In genomic region chr6:37535701-37536461, GRCh38 we compare ENCODE assay signal across 8 cellular contexts. TPM values are rescaled to one million over a fixed set of nuclear protein-coding genes. Genes with fewer than 3 reads are reported as not detected.
DNase-seq lines count a peak whose midpoint lies in the region; ATAC-seq and TF ChIP-seq lines count a peak whose summit lies in the region.
"Had no signal": no experiment of that assay in that cellular context is flagged by ENCODE, and none has a peak within 500 bp of the region (broad histone marks: within the 10 kb centered on the region; RNA-seq: fewer than 3 reads in every experiment).

No MANE protein-coding gene starts in this region.

- H3K4me1 ChIP-seq in HUES6 (ENCODE audit: control insufficient read depth, insufficient read depth, low read length) (peaks cover 9% of the 10 kb centered on the region), body of pancreas (peaks cover 15% of the 10 kb centered on the region), mucosa of stomach (ENCODE audit: control insufficient read depth, insufficient read depth, low read length) (no peaks in the 10 kb centered on the region)

- no peak overlapping the region for H3K27ac ChIP-seq in HUES6 (ENCODE audit: low read depth, low read length)
- no peak overlapping the region for H3K27ac ChIP-seq in body of pancreas
- H3K27ac ChIP-seq: PC-9 had no signal

- H3K9me3 ChIP-seq in HUES6 (ENCODE audit: control insufficient read depth, insufficient read depth, low read depth, low read length) (no peaks in the 10 kb centered on the region), body of pancreas (no peaks in the 10 kb centered on the region), mucosa of stomach (ENCODE audit: control insufficient read depth, low read length) (no peaks in the 10 kb centered on the region)

- H3K27me3 ChIP-seq in HUES6 (ENCODE audit: control insufficient read depth, insufficient read depth, low read length) (peaks cover 72% of the 10 kb centered on the region), body of pancreas (peaks cover 0 to 16% of the 10 kb centered on the region in 2 donors), mucosa of stomach (ENCODE audit: control insufficient read depth, insufficient read depth, low read length) (peaks cover 69% of the 10 kb centered on the region)

- peak; percentile 42 for ATAC-seq in body of pancreas
- ATAC-seq in HG03196 (IDR thresholded peaks at IDR 0.05; ENCODE audit: unreplicated experiment), result no peak
- no peak for ATAC-seq in HG03175 (IDR thresholded peaks at IDR 0.05; ENCODE audit: unreplicated experiment)

- TF ChIP-seq POLR2A in body of pancreas (IDR thresholded peaks at IDR 0.05), result no peak

- H3K9ac ChIP-seq in HUES6 (ENCODE audit: low read length) (no peak overlapping the region), mucosa of stomach (ENCODE audit: low read length) (no peak overlapping the region)

- WGBS in body of pancreas, 2 donors, result 5% methylated on average over 8 to 51 of the region's 54 CpGs

- DNase-seq in GM12864 (ENCODE audit: low read depth) (no peak), body of pancreas (peak in 3 of 4 donors; percentile 13 to 40 (median 23)), NOMO-1 (lab: John Stamatoyannopoulos, UW; ENCODE audit: unreplicated experiment in 2 of 2) (no peak)

- TF ChIP-seq CTCF in GM12864 (IDR thresholded peaks at IDR 0.05; ENCODE audit: low read depth, low read length, missing control alignments), result peak; percentile 15
- no peak for TF ChIP-seq CTCF in body of pancreas (IDR thresholded peaks at IDR 0.05)

- no peak overlapping the region for H3K4me3 ChIP-seq in GM12864 (ENCODE audit: low read depth, low read length)
- peak overlapping the region; percentile 67 for H3K4me3 ChIP-seq in HUES6 (ENCODE audit: low read depth, low read length)
- no peak overlapping the region for H3K4me3 ChIP-seq in body of pancreas
- peak overlapping the region; percentile 14 for H3K4me3 ChIP-seq in mucosa of stomach (ENCODE audit: low read length)
- H3K4me3 ChIP-seq: PC-9 had no signal

- intact Hi-C loops in body of pancreas (cut with DNase I), result no loop called here

- H3K36me3 ChIP-seq in HUES6 (ENCODE audit: control insufficient read depth, insufficient read depth, low read length), result no peaks in the 10 kb centered on the region
- no peaks in the 10 kb centered on the region for H3K36me3 ChIP-seq in body of pancreas (replicated peaks in 1 of 2; ENCODE audit: insufficient read depth in 1 of 2, low read depth in 2 of 2)
- no peaks in the 10 kb centered on the region for H3K36me3 ChIP-seq in mucosa of stomach (ENCODE audit: control insufficient read depth, insufficient read depth, low read length)

RNA-seq across cellular contexts. Expression of gene CCDC167, which starts 36.2 kb away (rescaled TPM):
- 10 to 100 TPM in 1 of 2 donors, 1 to 10 TPM in 1; 7.6 to 10.9 TPM for total RNA-seq in body of pancreas

Comparison
In these comparisons a context has a peak if more than half of its experiments do, and no peak if none do; other contexts are left out.
1. DNase-seq: peak in body of pancreas (3 of 4); none in GM12864 (single experiment) and NOMO-1 (0 of 2).
2. H3K4me3 ChIP-seq: peak in HUES6 (single experiment) and mucosa of stomach (single experiment); none in GM12864 (single experiment) and body of pancreas (0 of 2).